Comparison of ENCODE assay signal across 1 cellular context in the genomic region with DNA sequence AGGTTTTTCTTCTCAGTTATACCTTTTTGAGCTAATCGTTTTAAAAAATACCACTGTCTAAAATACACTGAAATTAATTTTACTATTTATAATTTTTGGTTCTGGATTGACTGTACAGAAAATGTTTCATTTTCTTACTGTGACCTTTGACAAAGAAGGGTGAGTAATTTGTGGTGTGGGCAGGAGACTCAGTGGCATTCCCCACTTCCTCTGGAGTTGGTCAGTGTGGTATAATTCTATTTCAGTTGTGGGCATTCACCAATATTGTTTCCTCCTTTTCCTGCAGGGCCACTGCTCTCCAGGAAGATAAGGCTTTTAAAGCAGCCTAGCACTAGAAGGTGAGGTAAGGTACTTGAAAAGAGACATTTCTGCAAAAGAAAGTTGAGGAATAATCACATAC.
TF ChIP-seq lines count a peak whose summit lies in the region.

No MANE protein-coding gene starts in this region.

TF ChIP-seq in IMR-90, 13 proteins besides CTCF, POLR2A, EP300 and RAD21 (continued from another document):
- TF ChIP-seq CHD1 (IDR thresholded peaks at IDR 0.05; ENCODE audit: low read depth, low read length) = no peak
- TF ChIP-seq BHLHE40 (IDR thresholded peaks at IDR 0.05; ENCODE audit: low read depth, low read length) = no peak
- no peak for TF ChIP-seq RFX5 (IDR thresholded peaks at IDR 0.05; ENCODE audit: low read depth, low read length)
- no peak for TF ChIP-seq MAFK (IDR thresholded peaks at IDR 0.05; ENCODE audit: low read depth, low read length)
- TF ChIP-seq MXI1 (IDR thresholded peaks at IDR 0.05; ENCODE audit: borderline replicate concordance, low read depth, low read length) = no peak
- TF ChIP-seq, protein P1, sequence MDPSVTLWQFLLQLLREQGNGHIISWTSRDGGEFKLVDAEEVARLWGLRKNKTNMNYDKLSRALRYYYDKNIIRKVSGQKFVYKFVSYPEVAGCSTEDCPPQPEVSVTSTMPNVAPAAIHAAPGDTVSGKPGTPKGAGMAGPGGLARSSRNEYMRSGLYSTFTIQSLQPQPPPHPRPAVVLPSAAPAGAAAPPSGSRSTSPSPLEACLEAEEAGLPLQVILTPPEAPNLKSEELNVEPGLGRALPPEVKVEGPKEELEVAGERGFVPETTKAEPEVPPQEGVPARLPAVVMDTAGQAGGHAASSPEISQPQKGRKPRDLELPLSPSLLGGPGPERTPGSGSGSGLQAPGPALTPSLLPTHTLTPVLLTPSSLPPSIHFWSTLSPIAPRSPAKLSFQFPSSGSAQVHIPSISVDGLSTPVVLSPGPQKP (IDR thresholded peaks at IDR 0.05; ENCODE audit: borderline replicate concordance, low read depth, low read length) = no peak
- no peak for TF ChIP-seq MAZ (IDR thresholded peaks at IDR 0.05; ENCODE audit: borderline replicate concordance, low read depth, low read length)
- TF ChIP-seq, protein P2, sequence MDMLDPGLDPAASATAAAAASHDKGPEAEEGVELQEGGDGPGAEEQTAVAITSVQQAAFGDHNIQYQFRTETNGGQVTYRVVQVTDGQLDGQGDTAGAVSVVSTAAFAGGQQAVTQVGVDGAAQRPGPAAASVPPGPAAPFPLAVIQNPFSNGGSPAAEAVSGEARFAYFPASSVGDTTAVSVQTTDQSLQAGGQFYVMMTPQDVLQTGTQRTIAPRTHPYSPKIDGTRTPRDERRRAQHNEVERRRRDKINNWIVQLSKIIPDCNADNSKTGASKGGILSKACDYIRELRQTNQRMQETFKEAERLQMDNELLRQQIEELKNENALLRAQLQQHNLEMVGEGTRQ (IDR thresholded peaks at IDR 0.05; ENCODE audit: low read depth, low read length) = no peak
- no peak for TF ChIP-seq RCOR1 (IDR thresholded peaks at IDR 0.05; ENCODE audit: insufficient replicate concordance, low read length)
